ENCODE assay signal across 13 cellular contexts in the genomic region with DNA sequence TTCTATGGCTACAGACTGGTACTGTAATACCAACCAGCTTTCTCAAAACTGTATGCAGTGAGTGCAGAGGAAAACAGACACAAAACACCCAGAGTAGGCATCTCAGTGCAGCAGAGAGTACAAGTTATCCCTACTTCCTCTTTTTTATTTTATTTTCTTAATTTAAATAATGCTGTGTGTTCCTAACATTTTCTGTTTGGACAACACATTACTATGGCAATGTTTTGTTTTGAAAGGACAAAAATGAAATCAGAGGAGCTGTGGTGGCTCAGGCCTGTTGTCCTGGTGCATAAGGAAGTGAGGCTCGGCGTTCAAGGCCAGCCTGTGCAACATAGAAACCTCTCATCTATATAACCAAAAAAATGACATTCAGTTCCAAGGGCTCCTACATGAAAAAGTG. TPM values are rescaled to one million over a fixed set of nuclear protein-coding genes. Genes with fewer than 3 reads are reported as not detected.
A peak's percentile ranks its signal among the peaks of the same experiment; 100 is the strongest.
DNase-seq lines count a peak whose midpoint lies in the region; ATAC-seq and TF ChIP-seq lines count a peak whose summit lies in the region.
"Had no signal": no experiment of that assay in that cellular context is flagged by ENCODE, and none has a peak within 500 bp of the region (broad histone marks: within the 10 kb centered on the region; RNA-seq: fewer than 3 reads in every experiment).

No MANE protein-coding gene starts in this region.

- H2AFZ ChIP-seq in KMS-11 (ENCODE audit: low read depth), result no peak overlapping the region
- no peak overlapping the region for H2AFZ ChIP-seq in neural progenitor cell (replicated peaks)

- no peak overlapping the region for H3K4me3 Mint-ChIP-seq in chondrocyte (ENCODE audit: unreplicated experiment)
- H3K4me3 Mint-ChIP-seq in neural progenitor cell, result no peak overlapping the region
- H3K4me3 Mint-ChIP-seq in natural killer cell, result no peak overlapping the region
- H3K4me3 Mint-ChIP-seq: activated CD8-positive, alpha-beta T cell treated with anti-CD3 and anti-CD28 coated beads, Interleukin-2, amount 10 ng/mL, durations not matched to agents 7 days and 5 days; stimulated activated naive CD8-positive, alpha-beta T cell treated with anti-CD3 and anti-CD28 coated beads, Interleukin-15, amount 100 ng/mL, for 72 hours had no signal

- H3K36me3 ChIP-seq in BLaER1 (peaks cover 6% of the 10 kb centered on the region; the same call in 1 of the 2 replicates), KMS-11 (ENCODE audit: insufficient read depth) (no peaks in the 10 kb centered on the region), neural progenitor cell (no peaks in the 10 kb centered on the region)
- H3K36me3 ChIP-seq: adrenal gland had no signal

- H3K36me3 Mint-ChIP-seq in chondrocyte (ENCODE audit: low read depth) (peaks cover 10% of the 10 kb centered on the region), neural progenitor cell (peaks cover 8% of the 10 kb centered on the region), natural killer cell (no peaks in the 10 kb centered on the region)

- DNase-seq in chondrocyte (ENCODE audit: low spot score) (no peak), neural progenitor cell (ENCODE audit: low spot score) (no peak), DMS 273 treated with DMSO at 0.1 percent for 48 hours (lab: John Stamatoyannopoulos, UW) (no peak), natural killer cell (no peak), DMS 273 (lab: John Stamatoyannopoulos, UW; ENCODE audit: unreplicated experiment) (no peak), NCI-H2227 treated with DMSO at 0.1 percent for 48 hours (lab: John Stamatoyannopoulos, UW) (no peak)
- DNase-seq: activated CD8-positive, alpha-beta T cell treated with anti-CD3 and anti-CD28 coated beads, Interleukin-2, amount 10 ng/mL, durations not matched to agents 7 days and 5 days; adrenal gland; NCI-H187 treated with DMSO at 0.1 percent for 48 hours; stimulated activated naive CD8-positive, alpha-beta T cell treated with anti-CD3 and anti-CD28 coated beads, Interleukin-15, amount 100 ng/mL, for 72 hours had no signal

- H3K9me3 ChIP-seq in BLaER1 (no peaks in the 10 kb centered on the region), neural progenitor cell (ENCODE audit: low read depth) (no peaks in the 10 kb centered on the region)
- H3K9me3 ChIP-seq: adrenal gland, SJCRH30 had no signal

- H3K9me3 Mint-ChIP-seq in chondrocyte (ENCODE audit: low read depth), result no peaks in the 10 kb centered on the region
- H3K9me3 Mint-ChIP-seq in neural progenitor cell, result no peaks in the 10 kb centered on the region
- no peaks in the 10 kb centered on the region for H3K9me3 Mint-ChIP-seq in natural killer cell
- H3K9me3 Mint-ChIP-seq: stimulated activated naive CD8-positive, alpha-beta T cell treated with anti-CD3 and anti-CD28 coated beads, Interleukin-15, amount 100 ng/mL, for 72 hours had no signal

- intact Hi-C loops in natural killer cell (cut with micrococcal nuclease), result no loop called here

- H4K20me1 ChIP-seq in BLaER1 (peaks cover 70% of the 10 kb centered on the region), KMS-11 (ENCODE audit: insufficient read depth) (no peaks in the 10 kb centered on the region), neural progenitor cell (ENCODE audit: low read depth) (peaks cover 45% of the 10 kb centered on the region)

- H3K4me2 ChIP-seq in BLaER1 (0 out of 2 replicates have a peak overlapping the region, but pooled peaks have one; percentile 3), KMS-11 (peak overlapping the region; percentile 13; the same call in 1 of the 2 replicates), neural progenitor cell (no peak overlapping the region)

- no peaks in the 10 kb centered on the region for H3K27me3 Mint-ChIP-seq in chondrocyte (ENCODE audit: low read depth)
- no peaks in the 10 kb centered on the region for H3K27me3 Mint-ChIP-seq in neural progenitor cell (ENCODE audit: insufficient read depth, low read depth)
- no peaks in the 10 kb centered on the region for H3K27me3 Mint-ChIP-seq in natural killer cell (ENCODE audit: low read depth in 2 of 2)
- H3K27me3 Mint-ChIP-seq: stimulated activated naive CD8-positive, alpha-beta T cell treated with anti-CD3 and anti-CD28 coated beads, Interleukin-15, amount 100 ng/mL, for 72 hours had no signal

- H3K79me2 ChIP-seq in KMS-11 (ENCODE audit: insufficient read depth, low read depth), result peaks cover 31% of the 10 kb centered on the region
- peaks cover 62% of the 10 kb centered on the region for H3K79me2 ChIP-seq in neural progenitor cell (ENCODE audit: low read depth)

- H3K27me3 ChIP-seq in BLaER1, result no peaks in the 10 kb centered on the region
- no peaks in the 10 kb centered on the region for H3K27me3 ChIP-seq in KMS-11 (ENCODE audit: insufficient read depth, low read depth)
- no peaks in the 10 kb centered on the region for H3K27me3 ChIP-seq in neural progenitor cell
- H3K27me3 ChIP-seq: adrenal gland, SJCRH30 had no signal

- peak overlapping the region; percentile 46 for H3K27ac Mint-ChIP-seq in chondrocyte (ENCODE audit: unreplicated experiment)
- peak overlapping the region; percentile 27 for H3K27ac Mint-ChIP-seq in neural progenitor cell
- no peak overlapping the region for H3K27ac Mint-ChIP-seq in natural killer cell
- H3K27ac Mint-ChIP-seq: activated CD8-positive, alpha-beta T cell treated with anti-CD3 and anti-CD28 coated beads, Interleukin-2, amount 10 ng/mL, durations not matched to agents 7 days and 5 days; stimulated activated naive CD8-positive, alpha-beta T cell treated with anti-CD3 and anti-CD28 coated beads, Interleukin-15, amount 100 ng/mL, for 72 hours had no signal

- ATAC-seq in natural killer cell, result no peak
- ATAC-seq: activated CD8-positive, alpha-beta T cell treated with anti-CD3 and anti-CD28 coated beads, Interleukin-2, amount 10 ng/mL, durations not matched to agents 7 days and 5 days; stimulated activated naive CD8-positive, alpha-beta T cell treated with anti-CD3 and anti-CD28 coated beads, Interleukin-15, amount 100 ng/mL, for 72 hours had no signal

- H3K9ac ChIP-seq in BLaER1 (no peak overlapping the region), KMS-11 (no peak overlapping the region), neural progenitor cell (no peak overlapping the region)

- peaks cover 32% of the 10 kb centered on the region for H3K4me1 ChIP-seq in BLaER1
- peaks cover 90% of the 10 kb centered on the region for H3K4me1 ChIP-seq in KMS-11 (ENCODE audit: low read depth, poor library complexity, severe bottlenecking)
- peaks cover 37% of the 10 kb centered on the region for H3K4me1 ChIP-seq in neural progenitor cell

- H3K27ac ChIP-seq in BLaER1 (no peak overlapping the region), KMS-11 (peak overlapping the region; percentile 24; the same call in 1 of the 2 replicates), neural progenitor cell (peak overlapping the region; percentile 51)
- H3K27ac ChIP-seq: SJCRH30 had no signal

- H3K4me1 Mint-ChIP-seq in chondrocyte (ENCODE audit: low read depth), result peaks cover 85% of the 10 kb centered on the region
- peaks cover 67% of the 10 kb centered on the region for H3K4me1 Mint-ChIP-seq in neural progenitor cell
- H3K4me1 Mint-ChIP-seq in natural killer cell, result peaks cover 5 to 15% of the 10 kb centered on the region in 2 donors

- TF ChIP-seq CTCF in KMS-11 (conservative IDR thresholded peaks at IDR 0.05; ENCODE audit: low read depth, low read length) (no peak), chondrocyte (IDR thresholded peaks at IDR 0.05) (no peak), neural progenitor cell (IDR thresholded peaks at IDR 0.05) (no peak), natural killer cell (IDR thresholded peaks at IDR 0.05) (no peak)

- H3K4me3 ChIP-seq in BLaER1 (no peak overlapping the region), KMS-11 (IDR thresholded peaks at IDR 0.05; ENCODE audit: insufficient read depth, low read depth, low read length) (no peak overlapping the region), neural progenitor cell (no peak overlapping the region)
- H3K4me3 ChIP-seq: adrenal gland, SJCRH30 had no signal

- H3F3A ChIP-seq in neural progenitor cell (ENCODE audit: low read depth), result peaks cover 31% of the 10 kb centered on the region

RNA-seq across cellular contexts. Expression of gene SELPLG, which starts 33.7 kb away (rescaled TPM):
- total RNA-seq in chondrocyte, result 2.2 to 3.2 TPM (median 2.9 TPM) in 3 replicates
- total RNA-seq in neural progenitor cell (ENCODE audit: low replicate concordance), result not detected in 2 replicates
- total RNA-seq in natural killer cell, result 100 to 1,000 TPM; 179 to 201 (median 201) TPM

Comparison
In these comparisons a context has a peak if more than half of its experiments do, and no peak if none do; other contexts are left out.
1. H3K27ac Mint-ChIP-seq: peak in chondrocyte (single experiment) and neural progenitor cell (single experiment); none in natural killer cell (0 of 2).
2. RNA of gene SELPLG, which starts 33.7 kb away (total RNA-seq): 179 to 201 TPM in natural killer cell; 2.2 to 3.2 TPM in chondrocyte and not detected in neural progenitor cell; every median in the first group is over 10 times any median in the second.